1 cellular context compared by ENCODE assay signal in genomic region chr3:72163809-72164634, GRCh38.
TF ChIP-seq lines count a peak whose summit lies in the region.

No MANE protein-coding gene starts in this region.

TF ChIP-seq in K562, 482 proteins besides CTCF, POLR2A, EP300 and RAD21 (continued from another document and continues in another):
- no peak for TF ChIP-seq HBP1 (CRISPR knock-in tag; IDR thresholded peaks at IDR 0.05)
- no peak for TF ChIP-seq IFI16 (CRISPR knock-in tag; IDR thresholded peaks at IDR 0.05)
- TF ChIP-seq GMEB1 (CRISPR knock-in tag; IDR thresholded peaks at IDR 0.05): no peak
- peak; percentile 65 for TF ChIP-seq EP400 (IDR thresholded peaks at IDR 0.05)
- peak; percentile 15; the same call in 1 of the 2 replicates for TF ChIP-seq CHAMP1 (IDR thresholded peaks at IDR 0.05)
- TF ChIP-seq FOXJ2 (tag; IDR thresholded peaks at IDR 0.05): no peak
- no peak; a peak in 1 of 3 replicates for TF ChIP-seq CBX3 (IDR thresholded peaks at IDR 0.05; ENCODE audit: borderline replicate concordance in 1 of 2, low read length in 2 of 2)
- peak; percentile 80 for TF ChIP-seq MTA2 (IDR thresholded peaks at IDR 0.05; ENCODE audit: low read depth)
- TF ChIP-seq CREBBP (IDR thresholded peaks at IDR 0.05; ENCODE audit: low read depth, low read length): no peak
- no peak for TF ChIP-seq RERE (CRISPR knock-in tag; IDR thresholded peaks at IDR 0.05; ENCODE audit: borderline replicate concordance)
- no peak for TF ChIP-seq DIDO1 (tag; IDR thresholded peaks at IDR 0.05; ENCODE audit: low read depth)
- TF ChIP-seq ARID1B (IDR thresholded peaks at IDR 0.05): peak; percentile 94
- TF ChIP-seq SMARCE1 (IDR thresholded peaks at IDR 0.05): peak; percentile 66
- no peak for TF ChIP-seq BRD9 (IDR thresholded peaks at IDR 0.05; ENCODE audit: low read depth, partially characterized antibody)
- peak; percentile 97 for TF ChIP-seq TCF3 (CRISPR knock-in tag; IDR thresholded peaks at IDR 0.05)
- TF ChIP-seq CBX1 (IDR thresholded peaks at IDR 0.05; ENCODE audit: low read depth): no peak
- TF ChIP-seq RNF219 (CRISPR knock-in tag; IDR thresholded peaks at IDR 0.05): no peak
- no peak for TF ChIP-seq POLR3G (IDR thresholded peaks at IDR 0.05; ENCODE audit: extremely low read depth, insufficient read length, insufficient replicate concordance)
- TF ChIP-seq STAT5B (CRISPR knock-in tag; IDR thresholded peaks at IDR 0.05): no peak
- TF ChIP-seq CEBPZ (IDR thresholded peaks at IDR 0.05; ENCODE audit: borderline replicate concordance, low read depth, low read length): no peak
- no peak for TF ChIP-seq ZNF518B (CRISPR knock-in tag; IDR thresholded peaks at IDR 0.05)
- TF ChIP-seq RBM14 (IDR thresholded peaks at IDR 0.05; ENCODE audit: borderline replicate concordance, insufficient read depth, low read depth, low read length): no peak
- peak; percentile 61 for TF ChIP-seq RBM25 (IDR thresholded peaks at IDR 0.05; ENCODE audit: low read depth, low read length, severe bottlenecking)
- TF ChIP-seq HES1 (IDR thresholded peaks at IDR 0.05; ENCODE audit: low read depth): peak; percentile 38; the same call in 1 of the 2 replicates
- peak; percentile 65 for TF ChIP-seq CCNT2 (IDR thresholded peaks at IDR 0.05; ENCODE audit: borderline replicate concordance, extremely low read depth, insufficient read length, low read depth, low read length)
- no peak for TF ChIP-seq C11orf30 (IDR thresholded peaks at IDR 0.05; ENCODE audit: low read depth)
- TF ChIP-seq ZBTB49 (CRISPR knock-in tag; IDR thresholded peaks at IDR 0.05; ENCODE audit: borderline replicate concordance): no peak
- TF ChIP-seq JUND (IDR thresholded peaks at IDR 0.05; ENCODE audit: borderline replicate concordance, low read depth, low read length): peak; percentile 86
- peak; percentile 82; the same call in 1 of the 3 replicates for TF ChIP-seq JUND (tag; IDR thresholded peaks at IDR 0.05; ENCODE audit: borderline replicate concordance, low read depth, low read length)
